2 cellular contexts compared by ENCODE assay signal in genomic region chr17:75271233-75271954, GRCh38.
TF ChIP-seq lines count a peak whose summit lies in the region.

No MANE protein-coding gene starts in this region.

TF ChIP-seq in HEK293, 187 proteins besides CTCF, POLR2A, EP300 and RAD21 (continued from another document and continues in another):
- TF ChIP-seq, protein P1, sequence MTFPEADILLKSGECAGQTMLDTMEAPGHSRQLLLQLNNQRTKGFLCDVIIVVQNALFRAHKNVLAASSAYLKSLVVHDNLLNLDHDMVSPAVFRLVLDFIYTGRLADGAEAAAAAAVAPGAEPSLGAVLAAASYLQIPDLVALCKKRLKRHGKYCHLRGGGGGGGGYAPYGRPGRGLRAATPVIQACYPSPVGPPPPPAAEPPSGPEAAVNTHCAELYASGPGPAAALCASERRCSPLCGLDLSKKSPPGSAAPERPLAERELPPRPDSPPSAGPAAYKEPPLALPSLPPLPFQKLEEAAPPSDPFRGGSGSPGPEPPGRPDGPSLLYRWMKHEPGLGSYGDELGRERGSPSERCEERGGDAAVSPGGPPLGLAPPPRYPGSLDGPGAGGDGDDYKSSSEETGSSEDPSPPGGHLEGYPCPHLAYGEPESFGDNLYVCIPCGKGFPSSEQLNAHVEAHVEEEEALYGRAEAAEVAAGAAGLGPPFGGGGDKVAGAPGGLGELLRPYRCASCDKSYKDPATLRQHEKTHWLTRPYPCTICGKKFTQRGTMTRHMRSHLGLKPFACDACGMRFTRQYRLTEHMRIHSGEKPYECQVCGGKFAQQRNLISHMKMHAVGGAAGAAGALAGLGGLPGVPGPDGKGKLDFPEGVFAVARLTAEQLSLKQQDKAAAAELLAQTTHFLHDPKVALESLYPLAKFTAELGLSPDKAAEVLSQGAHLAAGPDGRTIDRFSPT (tag by site-specific recombination; IDR thresholded peaks at IDR 0.05), result peak; percentile 70; the same call in 1 of the 2 replicates
- no peak for TF ChIP-seq ZSCAN4 (tag by site-specific recombination; IDR thresholded peaks at IDR 0.05)
- TF ChIP-seq ZBTB48 (tag by site-specific recombination; IDR thresholded peaks at IDR 0.05), result peak; percentile 54
- peak; percentile 31; the same call in 1 of the 2 replicates for TF ChIP-seq SP7 (tag by site-specific recombination; IDR thresholded peaks at IDR 0.05)
- TF ChIP-seq ZNF830 (tag by site-specific recombination; IDR thresholded peaks at IDR 0.05; ENCODE audit: low read depth), result no peak
- TF ChIP-seq, protein P2, sequence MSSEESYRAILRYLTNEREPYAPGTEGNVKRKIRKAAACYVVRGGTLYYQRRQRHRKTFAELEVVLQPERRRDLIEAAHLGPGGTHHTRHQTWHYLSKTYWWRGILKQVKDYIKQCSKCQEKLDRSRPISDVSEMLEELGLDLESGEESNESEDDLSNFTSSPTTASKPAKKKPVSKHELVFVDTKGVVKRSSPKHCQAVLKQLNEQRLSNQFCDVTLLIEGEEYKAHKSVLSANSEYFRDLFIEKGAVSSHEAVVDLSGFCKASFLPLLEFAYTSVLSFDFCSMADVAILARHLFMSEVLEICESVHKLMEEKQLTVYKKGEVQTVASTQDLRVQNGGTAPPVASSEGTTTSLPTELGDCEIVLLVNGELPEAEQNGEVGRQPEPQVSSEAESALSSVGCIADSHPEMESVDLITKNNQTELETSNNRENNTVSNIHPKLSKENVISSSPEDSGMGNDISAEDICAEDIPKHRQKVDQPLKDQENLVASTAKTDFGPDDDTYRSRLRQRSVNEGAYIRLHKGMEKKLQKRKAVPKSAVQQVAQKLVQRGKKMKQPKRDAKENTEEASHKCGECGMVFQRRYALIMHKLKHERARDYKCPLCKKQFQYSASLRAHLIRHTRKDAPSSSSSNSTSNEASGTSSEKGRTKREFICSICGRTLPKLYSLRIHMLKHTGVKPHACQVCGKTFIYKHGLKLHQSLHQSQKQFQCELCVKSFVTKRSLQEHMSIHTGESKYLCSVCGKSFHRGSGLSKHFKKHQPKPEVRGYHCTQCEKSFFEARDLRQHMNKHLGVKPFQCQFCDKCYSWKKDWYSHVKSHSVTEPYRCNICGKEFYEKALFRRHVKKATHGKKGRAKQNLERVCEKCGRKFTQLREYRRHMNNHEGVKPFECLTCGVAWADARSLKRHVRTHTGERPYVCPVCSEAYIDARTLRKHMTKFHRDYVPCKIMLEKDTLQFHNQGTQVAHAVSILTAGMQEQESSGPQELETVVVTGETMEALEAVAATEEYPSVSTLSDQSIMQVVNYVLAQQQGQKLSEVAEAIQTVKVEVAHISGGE (tag by site-specific recombination; conservative IDR thresholded peaks at IDR 0.05; ENCODE audit: low read depth), result peak; percentile 91
- TF ChIP-seq ZBTB20 (tag by site-specific recombination; IDR thresholded peaks at IDR 0.05), result peak; percentile 89
- TF ChIP-seq, protein P3, sequence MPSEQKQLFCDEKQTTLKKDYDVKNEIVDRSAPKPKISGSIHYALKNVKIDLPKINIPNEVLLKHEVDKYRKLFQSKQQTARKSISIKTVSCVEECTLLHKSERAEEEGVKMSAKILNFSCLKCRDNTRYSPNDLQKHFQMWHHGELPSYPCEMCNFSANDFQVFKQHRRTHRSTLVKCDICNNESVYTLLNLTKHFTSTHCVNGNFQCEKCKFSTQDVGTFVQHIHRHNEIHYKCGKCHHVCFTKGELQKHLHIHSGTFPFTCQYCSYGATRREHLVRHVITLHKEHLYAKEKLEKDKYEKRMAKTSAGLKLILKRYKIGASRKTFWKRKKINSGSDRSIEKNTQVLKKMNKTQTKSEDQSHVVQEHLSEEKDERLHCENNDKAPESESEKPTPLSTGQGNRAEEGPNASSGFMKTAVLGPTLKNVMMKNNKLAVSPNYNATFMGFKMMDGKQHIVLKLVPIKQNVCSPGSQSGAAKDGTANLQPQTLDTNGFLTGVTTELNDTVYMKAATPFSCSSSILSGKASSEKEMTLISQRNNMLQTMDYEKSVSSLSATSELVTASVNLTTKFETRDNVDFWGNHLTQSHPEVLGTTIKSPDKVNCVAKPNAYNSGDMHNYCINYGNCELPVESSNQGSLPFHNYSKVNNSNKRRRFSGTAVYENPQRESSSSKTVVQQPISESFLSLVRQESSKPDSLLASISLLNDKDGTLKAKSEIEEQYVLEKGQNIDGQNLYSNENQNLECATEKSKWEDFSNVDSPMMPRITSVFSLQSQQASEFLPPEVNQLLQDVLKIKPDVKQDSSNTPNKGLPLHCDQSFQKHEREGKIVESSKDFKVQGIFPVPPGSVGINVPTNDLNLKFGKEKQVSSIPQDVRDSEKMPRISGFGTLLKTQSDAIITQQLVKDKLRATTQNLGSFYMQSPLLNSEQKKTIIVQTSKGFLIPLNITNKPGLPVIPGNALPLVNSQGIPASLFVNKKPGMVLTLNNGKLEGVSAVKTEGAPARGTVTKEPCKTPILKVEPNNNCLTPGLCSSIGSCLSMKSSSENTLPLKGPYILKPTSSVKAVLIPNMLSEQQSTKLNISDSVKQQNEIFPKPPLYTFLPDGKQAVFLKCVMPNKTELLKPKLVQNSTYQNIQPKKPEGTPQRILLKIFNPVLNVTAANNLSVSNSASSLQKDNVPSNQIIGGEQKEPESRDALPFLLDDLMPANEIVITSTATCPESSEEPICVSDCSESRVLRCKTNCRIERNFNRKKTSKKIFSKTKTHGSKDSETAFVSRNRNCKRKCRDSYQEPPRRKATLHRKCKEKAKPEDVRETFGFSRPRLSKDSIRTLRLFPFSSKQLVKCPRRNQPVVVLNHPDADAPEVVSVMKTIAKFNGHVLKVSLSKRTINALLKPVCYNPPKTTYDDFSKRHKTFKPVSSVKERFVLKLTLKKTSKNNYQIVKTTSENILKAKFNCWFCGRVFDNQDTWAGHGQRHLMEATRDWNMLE (tag by site-specific recombination; conservative IDR thresholded peaks at IDR 0.05; ENCODE audit: low read depth), result no peak
- peak; percentile 68; the same call in 1 of the 2 replicates for TF ChIP-seq ZEB2 (tag by site-specific recombination; IDR thresholded peaks at IDR 0.05)

TF ChIP-seq in K562, 482 proteins besides CTCF, POLR2A, EP300 and RAD21 (continued from another document and continues in another):
- TF ChIP-seq, protein P2 (CRISPR knock-in tag; IDR thresholded peaks at IDR 0.05), result peak in 2 of 3 experiments; percentile 69 to 93; a peak in 5 of 6 replicates
- TF ChIP-seq ELF1 (tag; IDR thresholded peaks at IDR 0.05), result peak; percentile 89
- TF ChIP-seq EGR1 (conservative IDR thresholded peaks at IDR 0.05), result peak; percentile 14; the same call in 1 of the 2 replicates
- peak in 1 of 2 experiments; percentile 79; a peak in 2 of 4 replicates for TF ChIP-seq NONO (IDR thresholded peaks at IDR 0.05; ENCODE audit: low read depth in 2 of 2, low read length in 1 of 2)
- TF ChIP-seq, protein P4, sequence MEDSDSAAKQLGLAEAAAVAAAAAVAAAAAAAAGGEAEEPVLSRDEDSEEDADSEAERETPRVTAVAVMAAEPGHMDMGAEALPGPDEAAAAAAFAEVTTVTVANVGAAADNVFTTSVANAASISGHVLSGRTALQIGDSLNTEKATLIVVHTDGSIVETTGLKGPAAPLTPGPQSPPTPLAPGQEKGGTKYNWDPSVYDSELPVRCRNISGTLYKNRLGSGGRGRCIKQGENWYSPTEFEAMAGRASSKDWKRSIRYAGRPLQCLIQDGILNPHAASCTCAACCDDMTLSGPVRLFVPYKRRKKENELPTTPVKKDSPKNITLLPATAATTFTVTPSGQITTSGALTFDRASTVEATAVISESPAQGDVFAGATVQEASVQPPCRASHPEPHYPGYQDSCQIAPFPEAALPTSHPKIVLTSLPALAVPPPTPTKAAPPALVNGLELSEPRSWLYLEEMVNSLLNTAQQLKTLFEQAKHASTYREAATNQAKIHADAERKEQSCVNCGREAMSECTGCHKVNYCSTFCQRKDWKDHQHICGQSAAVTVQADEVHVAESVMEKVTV (CRISPR knock-in tag; IDR thresholded peaks at IDR 0.05), result no peak
- peak; percentile 90 for TF ChIP-seq ARID4B (CRISPR knock-in tag; IDR thresholded peaks at IDR 0.05)
- TF ChIP-seq MTA2 (IDR thresholded peaks at IDR 0.05; ENCODE audit: low read depth), result no peak
- TF ChIP-seq, protein P5, sequence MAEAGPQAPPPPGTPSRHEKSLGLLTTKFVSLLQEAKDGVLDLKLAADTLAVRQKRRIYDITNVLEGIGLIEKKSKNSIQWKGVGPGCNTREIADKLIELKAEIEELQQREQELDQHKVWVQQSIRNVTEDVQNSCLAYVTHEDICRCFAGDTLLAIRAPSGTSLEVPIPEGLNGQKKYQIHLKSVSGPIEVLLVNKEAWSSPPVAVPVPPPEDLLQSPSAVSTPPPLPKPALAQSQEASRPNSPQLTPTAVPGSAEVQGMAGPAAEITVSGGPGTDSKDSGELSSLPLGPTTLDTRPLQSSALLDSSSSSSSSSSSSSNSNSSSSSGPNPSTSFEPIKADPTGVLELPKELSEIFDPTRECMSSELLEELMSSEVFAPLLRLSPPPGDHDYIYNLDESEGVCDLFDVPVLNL (CRISPR knock-in tag; IDR thresholded peaks at IDR 0.05; ENCODE audit: low read depth), result peak; percentile 81; the same call in 1 of the 2 replicates
- TF ChIP-seq, protein P6, sequence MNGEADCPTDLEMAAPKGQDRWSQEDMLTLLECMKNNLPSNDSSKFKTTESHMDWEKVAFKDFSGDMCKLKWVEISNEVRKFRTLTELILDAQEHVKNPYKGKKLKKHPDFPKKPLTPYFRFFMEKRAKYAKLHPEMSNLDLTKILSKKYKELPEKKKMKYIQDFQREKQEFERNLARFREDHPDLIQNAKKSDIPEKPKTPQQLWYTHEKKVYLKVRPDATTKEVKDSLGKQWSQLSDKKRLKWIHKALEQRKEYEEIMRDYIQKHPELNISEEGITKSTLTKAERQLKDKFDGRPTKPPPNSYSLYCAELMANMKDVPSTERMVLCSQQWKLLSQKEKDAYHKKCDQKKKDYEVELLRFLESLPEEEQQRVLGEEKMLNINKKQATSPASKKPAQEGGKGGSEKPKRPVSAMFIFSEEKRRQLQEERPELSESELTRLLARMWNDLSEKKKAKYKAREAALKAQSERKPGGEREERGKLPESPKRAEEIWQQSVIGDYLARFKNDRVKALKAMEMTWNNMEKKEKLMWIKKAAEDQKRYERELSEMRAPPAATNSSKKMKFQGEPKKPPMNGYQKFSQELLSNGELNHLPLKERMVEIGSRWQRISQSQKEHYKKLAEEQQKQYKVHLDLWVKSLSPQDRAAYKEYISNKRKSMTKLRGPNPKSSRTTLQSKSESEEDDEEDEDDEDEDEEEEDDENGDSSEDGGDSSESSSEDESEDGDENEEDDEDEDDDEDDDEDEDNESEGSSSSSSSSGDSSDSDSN (IDR thresholded peaks at IDR 0.05; ENCODE audit: borderline replicate concordance in 1 of 2, low read depth in 2 of 2, low read length in 2 of 2), result no peak; a peak in 1 of 4 replicates
- TF ChIP-seq, protein P7, sequence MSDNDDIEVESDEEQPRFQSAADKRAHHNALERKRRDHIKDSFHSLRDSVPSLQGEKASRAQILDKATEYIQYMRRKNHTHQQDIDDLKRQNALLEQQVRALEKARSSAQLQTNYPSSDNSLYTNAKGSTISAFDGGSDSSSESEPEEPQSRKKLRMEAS (CRISPR knock-in tag; IDR thresholded peaks at IDR 0.05), result peak; percentile 77
- no peak for TF ChIP-seq KDM1A (IDR thresholded peaks at IDR 0.05)
- no peak for TF ChIP-seq CBX2 (IDR thresholded peaks at IDR 0.05; ENCODE audit: insufficient read depth, low read length, poor library complexity, severe bottlenecking)
- TF ChIP-seq, protein P8, sequence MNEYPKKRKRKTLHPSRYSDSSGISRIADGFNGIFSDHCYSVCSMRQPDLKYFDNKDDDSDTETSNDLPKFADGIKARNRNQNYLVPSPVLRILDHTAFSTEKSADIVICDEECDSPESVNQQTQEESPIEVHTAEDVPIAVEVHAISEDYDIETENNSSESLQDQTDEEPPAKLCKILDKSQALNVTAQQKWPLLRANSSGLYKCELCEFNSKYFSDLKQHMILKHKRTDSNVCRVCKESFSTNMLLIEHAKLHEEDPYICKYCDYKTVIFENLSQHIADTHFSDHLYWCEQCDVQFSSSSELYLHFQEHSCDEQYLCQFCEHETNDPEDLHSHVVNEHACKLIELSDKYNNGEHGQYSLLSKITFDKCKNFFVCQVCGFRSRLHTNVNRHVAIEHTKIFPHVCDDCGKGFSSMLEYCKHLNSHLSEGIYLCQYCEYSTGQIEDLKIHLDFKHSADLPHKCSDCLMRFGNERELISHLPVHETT (CRISPR knock-in tag; conservative IDR thresholded peaks at IDR 0.05 in 1 of 2, IDR thresholded peaks at IDR 0.05 in 1 of 2), result peak in 1 of 2 experiments; percentile 90; a peak in 2 of 4 replicates
